Comparison of ENCODE assay signal across 21 cellular contexts in genomic region chr22:45150139-45150538, GRCh38.
"Had no signal": no experiment of that assay in that cellular context is flagged by ENCODE, and none has a peak within 500 bp of the region (broad histone marks: within the 10 kb centered on the region; RNA-seq: fewer than 3 reads in every experiment).

No MANE protein-coding gene starts in this region.

- H3K9me3 ChIP-seq: ovary, psoas muscle, stomach, testis, upper lobe of right lung had no signal

- H3K4me3 Mint-ChIP-seq: activated CD8-positive, alpha-beta T cell treated with anti-CD3 and anti-CD28 coated beads, Interleukin-2, amount 10 ng/mL, durations not matched to agents 7 days and 5 days; activated naive CD8-positive, alpha-beta T cell treated with anti-CD3 and anti-CD28 coated beads for 36 hours; effector memory CD8-positive, alpha-beta T cell; naive thymus-derived CD8-positive, alpha-beta T cell had no signal

- H3K4me1 ChIP-seq: psoas muscle, testis, upper lobe of right lung had no signal

- H3K27ac ChIP-seq: cardiac muscle cell, ovary, psoas muscle, stomach, testis, upper lobe of right lung had no signal

- H3K4me3 ChIP-seq: cardiac muscle cell, ovary, psoas muscle, skin epidermis, stomach, testis, upper lobe of right lung had no signal

- H3K9me3 Mint-ChIP-seq: activated naive CD8-positive, alpha-beta T cell treated with anti-CD3 and anti-CD28 coated beads for 36 hours; effector memory CD8-positive, alpha-beta T cell; naive thymus-derived CD8-positive, alpha-beta T cell had no signal

- H3K27ac Mint-ChIP-seq: activated CD8-positive, alpha-beta T cell treated with anti-CD3 and anti-CD28 coated beads, Interleukin-2, amount 10 ng/mL, durations not matched to agents 7 days and 5 days; activated naive CD8-positive, alpha-beta T cell treated with anti-CD3 and anti-CD28 coated beads for 36 hours had no signal

- ATAC-seq: activated CD8-positive, alpha-beta T cell treated with anti-CD3 and anti-CD28 coated beads, Interleukin-2, amount 10 ng/mL, durations not matched to agents 7 days and 5 days; effector memory CD8-positive, alpha-beta T cell; naive thymus-derived CD8-positive, alpha-beta T cell; psoas muscle; right cardiac atrium; upper lobe of right lung had no signal

- H3K27me3 Mint-ChIP-seq: activated naive CD8-positive, alpha-beta T cell treated with anti-CD3 and anti-CD28 coated beads for 36 hours; effector memory CD8-positive, alpha-beta T cell; naive thymus-derived CD8-positive, alpha-beta T cell had no signal

- H3K27me3 ChIP-seq: cardiac muscle cell, ovary, stomach, testis, upper lobe of right lung had no signal

- DNase-seq: activated CD4-positive, alpha-beta T cell treated with anti-CD3 and anti-CD28 coated beads for 48 hours; activated CD4-positive, CD25-positive, alpha-beta regulatory T cell; activated CD8-positive, alpha-beta memory T cell treated with anti-CD3 and anti-CD28 coated beads, Interleukin-2, amount 50 U/mL, for 48 hours; activated CD8-positive, alpha-beta T cell treated with anti-CD3 and anti-CD28 coated beads, Interleukin-2, amount 10 ng/mL, durations not matched to agents 7 days and 5 days; activated naive CD8-positive, alpha-beta T cell treated with anti-CD3 and anti-CD28 coated beads for 36 hours; amniotic stem cell; effector memory CD8-positive, alpha-beta T cell; mesendoderm; naive thymus-derived CD8-positive, alpha-beta T cell; ovary; psoas muscle; right cardiac atrium; stimulated activated CD4-positive, alpha-beta T cell treated with anti-CD3 and anti-CD28 coated beads, Interleukin-15, amount 100 ng/mL, for 24 hours; stimulated activated CD4-positive, alpha-beta T cell treated with anti-CD3 and anti-CD28 coated beads, Interleukin-2, amount 100 ng/mL, for 48 hours; stomach; T-helper 1 cell; T-helper 9 cell; testis; upper lobe of right lung had no signal

- H3K36me3 ChIP-seq: cardiac muscle cell, ovary, upper lobe of right lung had no signal
